ENCODE assay signal across 8 cellular contexts in genomic region chr10:89283988-89284475, GRCh38. TPM values are rescaled to one million over a fixed set of nuclear protein-coding genes. Genes with fewer than 3 reads are reported as not detected.
DNase-seq lines count a peak whose midpoint lies in the region; ATAC-seq and TF ChIP-seq lines count a peak whose summit lies in the region.

No MANE protein-coding gene starts in this region.

- no peak overlapping the region for H3K4me2 ChIP-seq in parathyroid adenoma (ENCODE audit: low read length)

- H3K4me1 Mint-ChIP-seq in CD4-positive, alpha-beta T cell (ENCODE audit: low read depth) = no peaks in the 10 kb centered on the region
- H3K4me1 Mint-ChIP-seq in CD8-positive, alpha-beta T cell (ENCODE audit: low read depth) = no peaks in the 10 kb centered on the region

- no peaks in the 10 kb centered on the region for H3K79me2 ChIP-seq in parathyroid adenoma

- H3K9me3 ChIP-seq in parathyroid adenoma (ENCODE audit: control insufficient read depth, low read length) (no peaks in the 10 kb centered on the region), HAP-1 (no peaks in the 10 kb centered on the region)
- H3K9me3 ChIP-seq in CD4-positive, alpha-beta T cell (ENCODE audit: control insufficient read depth, low read length) = no peaks in the 10 kb centered on the region
- no peaks in the 10 kb centered on the region for H3K9me3 ChIP-seq in CD8-positive, alpha-beta T cell (ENCODE audit: low read length)

- H3K9ac ChIP-seq in parathyroid adenoma = no peak overlapping the region

- POLR2A ChIA-PET in CD4-positive, alpha-beta T cell (lab: Charles Lee) = no interaction called here
- POLR2A ChIA-PET in CD8-positive, alpha-beta T cell (lab: Charles Lee) = no interaction called here

- peak overlapping the region; percentile 63 for H2AFZ ChIP-seq in parathyroid adenoma

- DNase-seq in DMS53 (lab: John Stamatoyannopoulos, UW) = peak; percentile 77
- DNase-seq in RPMI7951 (ENCODE audit: low read depth) = peak; percentile 76
- peak; percentile 68 for DNase-seq in foreskin melanocyte
- DNase-seq in HAP-1 (ENCODE audit: low spot score in 2 of 2) = no peak
- no peak for DNase-seq in CD4-positive, alpha-beta T cell
- no peak for DNase-seq in CD8-positive, alpha-beta T cell

- ATAC-seq in CD4-positive, alpha-beta T cell (ENCODE audit: poor library complexity) = no peak
- no peak for ATAC-seq in CD8-positive, alpha-beta T cell
- no peak for ATAC-seq in HG02588 (IDR thresholded peaks at IDR 0.05; ENCODE audit: unreplicated experiment)

- H3K36me3 Mint-ChIP-seq in CD4-positive, alpha-beta T cell (ENCODE audit: low read depth) = no peaks in the 10 kb centered on the region
- H3K36me3 Mint-ChIP-seq in CD8-positive, alpha-beta T cell = no peaks in the 10 kb centered on the region

- no peaks in the 10 kb centered on the region for H3K27me3 Mint-ChIP-seq in CD4-positive, alpha-beta T cell
- no peaks in the 10 kb centered on the region for H3K27me3 Mint-ChIP-seq in CD8-positive, alpha-beta T cell (ENCODE audit: low read depth)

- no peak for TF ChIP-seq CTCF in parathyroid adenoma (IDR thresholded peaks at IDR 0.05)
- TF ChIP-seq CTCF in CD4-positive, alpha-beta T cell (IDR thresholded peaks at IDR 0.05) = no peak
- TF ChIP-seq CTCF in CD8-positive, alpha-beta T cell (IDR thresholded peaks at IDR 0.05) = no peak

- CTCF ChIA-PET in CD4-positive, alpha-beta T cell (lab: Charles Lee) = interaction anchor here (1.7 kb wide), 1 partner anchor 10 kb away, joined by 3 read pairs; no protein-coding TSS in a partner anchor
- CTCF ChIA-PET in CD8-positive, alpha-beta T cell (lab: Charles Lee) = no interaction called here

- H3K4me1 ChIP-seq in parathyroid adenoma (peaks cover 9% of the 10 kb centered on the region), HAP-1 (no peaks in the 10 kb centered on the region)
- H3K4me1 ChIP-seq in CD8-positive, alpha-beta T cell (ENCODE audit: insufficient read depth, low read length) = no peaks in the 10 kb centered on the region

- no peaks in the 10 kb centered on the region for H3K36me3 ChIP-seq in parathyroid adenoma (ENCODE audit: control insufficient read depth, insufficient read depth, low read length)
- no peaks in the 10 kb centered on the region for H3K36me3 ChIP-seq in HAP-1 (replicated peaks)
- no peaks in the 10 kb centered on the region for H3K36me3 ChIP-seq in CD8-positive, alpha-beta T cell (ENCODE audit: insufficient read depth, low read length)

- H3K27ac ChIP-seq in parathyroid adenoma = peak overlapping the region; percentile 1
- H3K27ac ChIP-seq in CD4-positive, alpha-beta T cell (ENCODE audit: low read depth, low read length) = no peak overlapping the region
- no peak overlapping the region for H3K27ac ChIP-seq in CD8-positive, alpha-beta T cell (ENCODE audit: low read depth, low read length)

- H3K27me3 ChIP-seq in parathyroid adenoma (ENCODE audit: control insufficient read depth, insufficient read depth, low read length) (no peaks in the 10 kb centered on the region), HAP-1 (ENCODE audit: low read depth) (no peaks in the 10 kb centered on the region)
- no peaks in the 10 kb centered on the region for H3K27me3 ChIP-seq in CD4-positive, alpha-beta T cell (ENCODE audit: control insufficient read depth, insufficient read depth, low read length)
- no peaks in the 10 kb centered on the region for H3K27me3 ChIP-seq in CD8-positive, alpha-beta T cell (ENCODE audit: insufficient read depth, low read length)

- intact Hi-C loops in CD4-positive, alpha-beta T cell (cut with DNase I, micrococcal nuclease) = no loop called here
- intact Hi-C loops in CD8-positive, alpha-beta T cell (cut with DNase I, micrococcal nuclease) = no loop called here

- in situ Hi-C loops in HAP-1 (cut with MboI; ENCODE audit: low sequenced_read_pairs) = no loop called here

- no peak overlapping the region for H3K4me3 Mint-ChIP-seq in CD4-positive, alpha-beta T cell
- H3K4me3 Mint-ChIP-seq in CD8-positive, alpha-beta T cell = no peak overlapping the region

- no peaks in the 10 kb centered on the region for H3K9me3 Mint-ChIP-seq in CD4-positive, alpha-beta T cell
- no peaks in the 10 kb centered on the region for H3K9me3 Mint-ChIP-seq in CD8-positive, alpha-beta T cell

- H3K4me3 ChIP-seq in parathyroid adenoma (ENCODE audit: low read depth, low read length) (no peak overlapping the region), HAP-1 (no peak overlapping the region)
- no peak overlapping the region for H3K4me3 ChIP-seq in CD8-positive, alpha-beta T cell (ENCODE audit: low read depth, low read length)

- H3K27ac Mint-ChIP-seq in CD4-positive, alpha-beta T cell = no peak overlapping the region
- H3K27ac Mint-ChIP-seq in CD8-positive, alpha-beta T cell = no peak overlapping the region

RNA-seq across cellular contexts. Expression of gene IFIT2, which starts 17.8 kb away (rescaled TPM):
- total RNA-seq in RPMI7951 (2014; rRNA removed; shearing (Covaris generic)) = 5.8 and 6.0 TPM in 2 replicates
- 10 to 100 TPM; 36.9 to 38.9 TPM for total RNA-seq in CD4-positive, alpha-beta T cell
- 10 to 100 TPM; 18.4 TPM for total RNA-seq in CD8-positive, alpha-beta T cell

RNA-seq across cellular contexts. Expression of gene LIPA, which starts 32.5 kb away (rescaled TPM):
- total RNA-seq in RPMI7951 (2014; rRNA removed; shearing (Covaris generic)) = 57.1 and 74.7 TPM in 2 replicates
- 10 to 100 TPM; 15.6 to 16.4 TPM for total RNA-seq in CD4-positive, alpha-beta T cell
- 10 to 100 TPM in 1 of 2 experiments, 1 to 10 TPM in 1; 9.7 to 12.1 TPM for total RNA-seq in CD8-positive, alpha-beta T cell

RNA-seq across cellular contexts. Expression of gene IFIT3, which starts 43.8 kb away (rescaled TPM):
- total RNA-seq in RPMI7951 (2014; rRNA removed; shearing (Covaris generic)) = 23.4 and 24.0 TPM in 2 replicates
- 10 to 100 TPM; 11.5 to 12.8 TPM for total RNA-seq in CD4-positive, alpha-beta T cell
- total RNA-seq in CD8-positive, alpha-beta T cell = 1 to 10 TPM; 4.8 to 5.2 TPM

Comparison
In these comparisons a context has a peak if more than half of its experiments do, and no peak if none do; other contexts are left out.
1. DNase-seq: peak in DMS53 (single experiment), RPMI7951 (single experiment) and foreskin melanocyte (single experiment); none in HAP-1 (0 of 2), CD4-positive, alpha-beta T cell (0 of 10) and CD8-positive, alpha-beta T cell (0 of 7).